Comparison of ENCODE assay signal across 12 cellular contexts in the genomic region with DNA sequence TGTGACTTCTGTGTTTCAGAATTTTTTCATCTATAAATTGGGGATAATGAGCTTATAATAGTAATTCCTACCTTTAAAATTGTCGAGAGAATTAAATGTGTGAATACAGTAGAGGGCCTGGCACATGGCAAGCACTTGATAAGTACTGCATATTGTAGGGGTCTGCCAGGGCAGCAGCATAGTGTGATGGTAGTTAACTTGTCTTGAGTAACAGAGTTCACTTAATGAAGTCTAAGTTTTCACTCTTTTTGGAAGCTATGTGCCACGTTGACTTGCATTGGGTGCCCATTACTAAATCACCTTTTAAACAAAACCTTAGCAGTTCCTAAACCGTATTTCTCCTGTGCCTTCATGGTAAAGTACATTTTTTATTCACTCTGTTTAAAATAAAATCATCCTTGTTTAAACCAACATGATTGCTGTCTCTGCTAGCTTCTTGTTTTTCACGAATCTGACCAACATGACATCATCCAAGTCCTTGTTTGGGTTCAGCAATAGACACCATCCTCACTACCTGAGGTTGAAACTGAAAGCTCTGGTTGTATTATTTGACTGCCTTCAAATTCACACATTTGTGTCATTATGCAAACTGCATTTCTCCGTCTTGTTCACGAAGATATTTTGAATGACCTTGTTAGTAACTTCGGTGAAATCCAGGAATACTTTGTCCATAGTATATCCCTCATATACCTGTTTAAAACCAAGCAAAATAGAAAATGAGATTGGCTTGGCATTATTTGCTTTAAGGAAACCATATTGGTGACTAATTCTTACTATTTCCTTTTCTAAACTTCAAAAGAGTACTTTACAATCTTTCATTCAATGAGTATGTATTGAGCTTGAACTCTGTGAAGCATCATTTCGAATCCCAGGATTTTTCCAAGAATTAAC.
DNase-seq lines count a peak whose midpoint lies in the region; ATAC-seq, FAIRE-seq and TF ChIP-seq lines count a peak whose summit lies in the region.
"Had no signal": no experiment of that assay in that cellular context is flagged by ENCODE, and none has a peak within 500 bp of the region (broad histone marks: within the 10 kb centered on the region; RNA-seq: fewer than 3 reads in every experiment).

No MANE protein-coding gene starts in this region.

- H3K27me3 Mint-ChIP-seq in activated T-cell treated with anti-CD3 and anti-CD28 coated beads, Interleukin-2, amount 50 U/mL, for 24 hours, result no peaks in the 10 kb centered on the region

- no peaks in the 10 kb centered on the region for H3K36me3 Mint-ChIP-seq in activated T-cell treated with anti-CD3 and anti-CD28 coated beads, Interleukin-2, amount 50 U/mL, for 24 hours (ENCODE audit: low read depth)

- TF ChIP-seq POLR2A in GM12891 (IDR thresholded peaks at IDR 0.05; ENCODE audit: low read depth, low read length), result no peak

- DNase-seq in GM12891 (ENCODE audit: insufficient read length, low spot score) (peak; percentile 1), NCI-H526 (lab: John Stamatoyannopoulos, UW) (no peak)
- no peak for DNase-seq in stimulated activated CD4-positive, alpha-beta T cell treated with anti-CD3 and anti-CD28 coated beads, Interleukin-15, amount 100 ng/mL, for 24 hours
- no peak for DNase-seq in effector CD4-positive, alpha-beta T cell
- DNase-seq in activated T-cell treated with anti-CD3 and anti-CD28 coated beads, Interleukin-2, amount 50 U/mL, for 24 hours, result no peak
- DNase-seq: foreskin fibroblast, GF-D8, NCI-H226 had no signal

- no peak overlapping the region for H3K4me3 Mint-ChIP-seq in activated T-cell treated with anti-CD3 and anti-CD28 coated beads, Interleukin-2, amount 50 U/mL, for 24 hours

- no peak overlapping the region for H3K27ac Mint-ChIP-seq in activated T-cell treated with anti-CD3 and anti-CD28 coated beads, Interleukin-2, amount 50 U/mL, for 24 hours

- peaks cover 9% of the 10 kb centered on the region for H3K4me1 Mint-ChIP-seq in activated T-cell treated with anti-CD3 and anti-CD28 coated beads, Interleukin-2, amount 50 U/mL, for 24 hours (ENCODE audit: low read depth)

- no peaks in the 10 kb centered on the region for H3K9me3 Mint-ChIP-seq in activated T-cell treated with anti-CD3 and anti-CD28 coated beads, Interleukin-2, amount 50 U/mL, for 24 hours

- ATAC-seq in GM19324 (IDR thresholded peaks at IDR 0.05; ENCODE audit: low FRiP score, unreplicated experiment) (peak; percentile 99), HG02759 (IDR thresholded peaks at IDR 0.05; ENCODE audit: unreplicated experiment) (peak; percentile 96), HG03469 (IDR thresholded peaks at IDR 0.05; ENCODE audit: unreplicated experiment) (peak; percentile 99)

- FAIRE-seq in GM12891 (lab: Jason Lieb, UNC), result peak; percentile 52
- FAIRE-seq: bronchial epithelial cell had no signal

TF ChIP-seq in GM12891, 5 proteins besides CTCF, POLR2A, EP300 and RAD21:
- TF ChIP-seq PAX5 (IDR thresholded peaks at IDR 0.05; ENCODE audit: insufficient read depth, low read length, severe bottlenecking) (no peak), POU2F2 (IDR thresholded peaks at IDR 0.05; ENCODE audit: low read depth, low read length) (peak; percentile 66; the same call in 1 of the 2 replicates), POLR2AphosphoS5 (IDR thresholded peaks at IDR 0.05; ENCODE audit: low read depth, low read length) (no peak), SPI1 (IDR thresholded peaks at IDR 0.05; ENCODE audit: low read depth, low read length) (no peak), TAF1 (IDR thresholded peaks at IDR 0.05; ENCODE audit: low read depth, low read length) (no peak)
